Comparison of ENCODE assay signal across 20 cellular contexts in genomic region chr6:91566467-91566866, GRCh38.
DNase-seq lines count a peak whose midpoint lies in the region; ATAC-seq and TF ChIP-seq lines count a peak whose summit lies in the region.
"Had no signal": no experiment of that assay in that cellular context is flagged by ENCODE, and none has a peak within 500 bp of the region (broad histone marks: within the 10 kb centered on the region; RNA-seq: fewer than 3 reads in every experiment).

No MANE protein-coding gene starts in this region.

- no peaks in the 10 kb centered on the region for H3K36me3 ChIP-seq in PC-3 (ENCODE audit: low read depth, low read length)
- H3K36me3 ChIP-seq: Peyer's patch, SJCRH30 had no signal

- H3F3A ChIP-seq in PC-3 (ENCODE audit: low read length, unreplicated experiment), result no peaks in the 10 kb centered on the region

- no peaks in the 10 kb centered on the region for H3K9me3 ChIP-seq in PC-3 (ENCODE audit: low read length)
- H3K9me3 ChIP-seq: A549, Peyer's patch, SJCRH30 had no signal

- H3K4me3 ChIP-seq in PC-3 (ENCODE audit: low read length) (no peak overlapping the region), retinal pigment epithelial cell (ENCODE audit: low read length) (no peak overlapping the region)
- H3K4me3 ChIP-seq: A549, Peyer's patch, SJCRH30 had no signal

- POLR2A ChIA-PET in PC-3 (lab: Charles Lee; ENCODE audit: unreplicated experiment), result no interaction called here
- POLR2A ChIA-PET in naive thymus-derived CD8-positive, alpha-beta T cell (lab: Charles Lee), result no interaction called here

- CTCF ChIA-PET in PC-3 (lab: Charles Lee), result no interaction called here

- no peaks in the 10 kb centered on the region for H4K20me1 ChIP-seq in PC-3 (ENCODE audit: low read length)

- DNase-seq in EL (peak; percentile 7), PC-3 (peak; percentile 29), epithelial cell of prostate (ENCODE audit: low read depth, low spot score) (peak; percentile 18), retinal pigment epithelial cell (ENCODE audit: low read depth) (peak; percentile 28), cardiac septum (ENCODE audit: low spot score) (no peak), SKM-1 (lab: John Stamatoyannopoulos, UW; ENCODE audit: unreplicated experiment) (no peak)
- DNase-seq in naive thymus-derived CD8-positive, alpha-beta T cell, result no peak
- DNase-seq: DMS53, GF-D8, KBM-7, NCI-H1105 treated with DMSO at 0.1 percent for 48 hours, NCI-H2029 treated with DMSO at 0.1 percent for 48 hours, NCI-H345, NCI-H524, NCI-H774, Peyer's patch, SJCRH30 had no signal

- TF ChIP-seq CTCF in PC-3 (conservative IDR thresholded peaks at IDR 0.05; ENCODE audit: low read depth, low read length) (no peak), retinal pigment epithelial cell (conservative IDR thresholded peaks at IDR 0.05; ENCODE audit: low read depth, low read length) (no peak)

- H3K4me1 Mint-ChIP-seq in naive thymus-derived CD8-positive, alpha-beta T cell, result no peaks in the 10 kb centered on the region
- H3K4me1 Mint-ChIP-seq: B cell had no signal

- H3K9ac ChIP-seq in PC-3 (ENCODE audit: low read length), result no peak overlapping the region

- no peaks in the 10 kb centered on the region for H3K9me2 ChIP-seq in PC-3 (replicated peaks; ENCODE audit: low read length)

- H2AFZ ChIP-seq in PC-3 (ENCODE audit: low read length), result no peak overlapping the region

- H3K4me1 ChIP-seq in PC-3 (ENCODE audit: insufficient read depth, low read length), result no peaks in the 10 kb centered on the region; the same call in 1 of the 2 replicates
- H3K4me1 ChIP-seq: A549, Peyer's patch had no signal

- no peaks in the 10 kb centered on the region for H3K79me2 ChIP-seq in PC-3 (ENCODE audit: low read length)

- H3K27ac Mint-ChIP-seq in naive thymus-derived CD8-positive, alpha-beta T cell, result no peak overlapping the region
- H3K27ac Mint-ChIP-seq: B cell had no signal

- intact Hi-C loops in PC-3 (cut with micrococcal nuclease), result no loop called here
- intact Hi-C loops in cardiac septum (cut with DNase I), result no loop called here

- H3K27me3 Mint-ChIP-seq in naive thymus-derived CD8-positive, alpha-beta T cell, result peaks cover 0 to 2% (median 0%) of the 10 kb centered on the region in 5 donors
- H3K27me3 Mint-ChIP-seq: B cell had no signal

- H3K27me3 ChIP-seq in PC-3 (ENCODE audit: low read length), result no peaks in the 10 kb centered on the region
- H3K27me3 ChIP-seq: Peyer's patch, SJCRH30 had no signal

- no peaks in the 10 kb centered on the region for H3K36me3 Mint-ChIP-seq in naive thymus-derived CD8-positive, alpha-beta T cell

- H3K4me2 ChIP-seq in PC-3 (ENCODE audit: low read length), result no peak overlapping the region
- H3K4me2 ChIP-seq: A549 had no signal

- H3K9me3 Mint-ChIP-seq in naive thymus-derived CD8-positive, alpha-beta T cell, result peaks cover 0 to 19% (median 2%) of the 10 kb centered on the region in 9 donors

- peak; percentile 56 for ATAC-seq in PC-3
- no peak for ATAC-seq in naive thymus-derived CD8-positive, alpha-beta T cell
- ATAC-seq: A549, HepG2 had no signal

- no TSS peak for BruUV-seq in PC-3 (replicated peaks; lab: Mats Ljungman, UMichigan)

- no peak overlapping the region for H3K4me3 Mint-ChIP-seq in naive thymus-derived CD8-positive, alpha-beta T cell
- H3K4me3 Mint-ChIP-seq: B cell had no signal

- H3K27ac ChIP-seq in PC-3 (ENCODE audit: low read length) (no peak overlapping the region), epithelial cell of prostate (no peak overlapping the region)
- H3K27ac ChIP-seq: A549, Peyer's patch, SJCRH30 had no signal

Comparison
In these comparisons a context has a peak if more than half of its experiments do, and no peak if none do; other contexts are left out.
1. DNase-seq: peak in EL (single experiment), PC-3 (single experiment), epithelial cell of prostate (single experiment) and retinal pigment epithelial cell (single experiment); none in cardiac septum (single experiment), naive thymus-derived CD8-positive, alpha-beta T cell (0 of 10) and SKM-1 (single experiment).